Comparison of ENCODE assay signal across 8 cellular contexts in genomic region chrX:323721-324628, GRCh38. TPM values are rescaled to one million over a fixed set of nuclear protein-coding genes. Genes with fewer than 3 reads are reported as not detected.
DNase-seq lines count a peak whose midpoint lies in the region; ATAC-seq and TF ChIP-seq lines count a peak whose summit lies in the region.

No MANE protein-coding gene starts in this region.

- H3K27me3 ChIP-seq in AG04450 (ENCODE audit: control insufficient read depth, insufficient read depth, low read length) (no peaks in the 10 kb centered on the region), transverse colon (no peaks in the 10 kb centered on the region)

- H3K36me3 ChIP-seq in transverse colon = no peaks in the 10 kb centered on the region

- H3K9me3 ChIP-seq in AG04450 (ENCODE audit: control insufficient read depth, insufficient read depth, low read length) = peaks cover 19% of the 10 kb centered on the region; the same call in 1 of the 2 replicates
- no peaks in the 10 kb centered on the region for H3K9me3 ChIP-seq in transverse colon

- H3K27ac ChIP-seq in AG04450 (ENCODE audit: low read depth, low read length) (no peak overlapping the region), transverse colon (peak overlapping the region in 1 of 4 donors; percentile 25)

- TF ChIP-seq CTCF in AG04450 (IDR thresholded peaks at IDR 0.05; ENCODE audit: low read depth, low read length) (0 out of 2 replicates have a peak, but pooled peaks have one; percentile 8), transverse colon (IDR thresholded peaks at IDR 0.05) (no peak)

- TF ChIP-seq EP300 in transverse colon (IDR thresholded peaks at IDR 0.05; ENCODE audit: low read depth) = no peak

- ATAC-seq in HG03108 (IDR thresholded peaks at IDR 0.05; ENCODE audit: unreplicated experiment) (peak; percentile 31), HG03025 (IDR thresholded peaks at IDR 0.05; ENCODE audit: low FRiP score, unreplicated experiment) (no peak), HG03097 (IDR thresholded peaks at IDR 0.05; ENCODE audit: low FRiP score, unreplicated experiment) (no peak), GM21619 (IDR thresholded peaks at IDR 0.05; ENCODE audit: unreplicated experiment) (no peak)
- ATAC-seq in activated naive CD4-positive, alpha-beta T cell treated with anti-CD3 and anti-CD28 coated beads, Interleukin-2, amount 50 U/mL, for 72 hours = peak; percentile 1 to 25

- POLR2A ChIA-PET in AG04450 (lab: Yijun Ruan, JAX) = no interaction called here

- DNase-seq in AG04450 (ENCODE audit: low read depth, low spot score) (peak; percentile 13), iPS-NIHi7 (ENCODE audit: extremely low spot score) (peak; percentile 31), transverse colon (peak; percentile 50)
- peak in 1 of 2 donors; percentile 53 for DNase-seq in activated naive CD4-positive, alpha-beta T cell treated with anti-CD3 and anti-CD28 coated beads, Interleukin-2, amount 50 U/mL, for 72 hours (ENCODE audit: low spot score in 2 of 2)

- TF ChIP-seq POLR2A in transverse colon (IDR thresholded peaks at IDR 0.05) = no peak

- H3K9me3 Mint-ChIP-seq in activated naive CD4-positive, alpha-beta T cell treated with anti-CD3 and anti-CD28 coated beads, Interleukin-2, amount 50 U/mL, for 72 hours = no peaks in the 10 kb centered on the region

- no peak overlapping the region for H3K4me3 ChIP-seq in AG04450 (ENCODE audit: low read depth, low read length)
- no peak overlapping the region for H3K4me3 ChIP-seq in transverse colon

- peaks cover 0 to 4% of the 10 kb centered on the region in 2 donors for H3K36me3 Mint-ChIP-seq in activated naive CD4-positive, alpha-beta T cell treated with anti-CD3 and anti-CD28 coated beads, Interleukin-2, amount 50 U/mL, for 72 hours

- intact Hi-C loops in transverse colon (cut with DNase I; ENCODE audit: low total_unique reads) = no loop called here

- H3K27ac Mint-ChIP-seq in activated naive CD4-positive, alpha-beta T cell treated with anti-CD3 and anti-CD28 coated beads, Interleukin-2, amount 50 U/mL, for 72 hours = peak overlapping the region in 1 of 2 donors; percentile 29

- H3K4me1 ChIP-seq in transverse colon = peaks cover 9 to 28% (median 18%) of the 10 kb centered on the region in 4 donors

- CTCF ChIA-PET in AG04450 (lab: Charles Lee) = no interaction called here

- 62% methylated on average over 37 of the region's 38 CpGs; no CpG with 5 or more reads in 1 of the 2 donors for WGBS in transverse colon (ENCODE audit: low coverage in 1 of 2), 2 donors

- in situ Hi-C loops in transverse colon (cut with MboI; ENCODE audit: low pct_ligation_motif_present in 1 of 4, low pct_unique_long_range_greater_than_20kb in 1 of 4, low sequenced_read_pairs in 3 of 4) = no loop called here

RNA-seq across cellular contexts. Expression of gene GTPBP6, which starts 5.4 kb away (rescaled TPM):
- polyA plus RNA-seq in AG04450 (2011; rRNA removed) = 15.5 and 20.4 TPM in 2 replicates
- 6.5 and 9.2 TPM in 2 replicates for polyA minus RNA-seq in AG04450 (2011; rRNA and poly(A)+ RNA removed)
- 10 to 100 TPM; 57.1 to 61.6 TPM for total RNA-seq in activated naive CD4-positive, alpha-beta T cell treated with anti-CD3 and anti-CD28 coated beads, Interleukin-2, amount 50 U/mL, for 72 hours
- total RNA-seq in transverse colon = 10 to 100 TPM; 30.6 to 60.2 (median 36.0) TPM

RNA-seq across cellular contexts. Expression of gene PLCXD1, which starts 42.8 kb away (rescaled TPM):
- polyA plus RNA-seq in AG04450 (2011; rRNA removed) = 9.0 and 11.8 TPM in 2 replicates
- 18.1 and 21.1 TPM in 2 replicates for polyA minus RNA-seq in AG04450 (2011; rRNA and poly(A)+ RNA removed)
- total RNA-seq in activated naive CD4-positive, alpha-beta T cell treated with anti-CD3 and anti-CD28 coated beads, Interleukin-2, amount 50 U/mL, for 72 hours = 100 to 1,000 TPM in 1 of 2 donors, 10 to 100 TPM in 1; 61.4 to 118 TPM
- 10 to 100 TPM in 3 of 4 donors, 1 to 10 TPM in 1; 3.8 to 21.3 (median 13.8) TPM for total RNA-seq in transverse colon

Comparison
In these comparisons a context has a peak if more than half of its experiments do, and no peak if none do; other contexts are left out.
1. ATAC-seq: peak in HG03108 (single experiment) and activated naive CD4-positive, alpha-beta T cell treated with anti-CD3 and anti-CD28 coated beads, Interleukin-2, amount 50 U/mL, for 72 hours (2 of 2); none in HG03025 (single experiment), HG03097 (single experiment) and GM21619 (single experiment).